ENCODE assay signal across 12 cellular contexts in genomic region chr10:23556727-23557440, GRCh38.
DNase-seq lines count a peak whose midpoint lies in the region; ATAC-seq and TF ChIP-seq lines count a peak whose summit lies in the region.
"Had no signal": no experiment of that assay in that cellular context is flagged by ENCODE, and none has a peak within 500 bp of the region (broad histone marks: within the 10 kb centered on the region; RNA-seq: fewer than 3 reads in every experiment).

No MANE protein-coding gene starts in this region.

- peak overlapping the region; percentile 16 for H3K4me3 Mint-ChIP-seq in activated naive CD8-positive, alpha-beta T cell treated with anti-CD3 and anti-CD28 coated beads, Interleukin-2, amount 50 U/mL, for 24 hours
- no peak overlapping the region for H3K4me3 Mint-ChIP-seq in naive thymus-derived CD4-positive, alpha-beta T cell

- H3K79me2 ChIP-seq in Loucy (ENCODE audit: insufficient read depth, low read length), result no peaks in the 10 kb centered on the region

- H3K36me3 ChIP-seq in Loucy (ENCODE audit: insufficient read depth, low read length), result no peaks in the 10 kb centered on the region
- no peaks in the 10 kb centered on the region for H3K36me3 ChIP-seq in naive thymus-derived CD4-positive, alpha-beta T cell (ENCODE audit: control insufficient read depth in 2 of 3, insufficient read depth in 3 of 3, low read length in 3 of 3)
- H3K36me3 ChIP-seq: cardiac muscle cell, prostate gland, upper lobe of left lung had no signal

- no peaks in the 10 kb centered on the region for H3K27me3 Mint-ChIP-seq in activated naive CD8-positive, alpha-beta T cell treated with anti-CD3 and anti-CD28 coated beads, Interleukin-2, amount 50 U/mL, for 24 hours
- no peaks in the 10 kb centered on the region for H3K27me3 Mint-ChIP-seq in naive thymus-derived CD4-positive, alpha-beta T cell

- peaks cover 26% of the 10 kb centered on the region for H3K4me1 ChIP-seq in Loucy (ENCODE audit: insufficient read depth, low read length, poor library complexity, severe bottlenecking)
- H3K4me1 ChIP-seq in naive thymus-derived CD4-positive, alpha-beta T cell (ENCODE audit: control insufficient read depth in 2 of 2, insufficient read depth in 2 of 2, low read length in 2 of 2), result no peaks in the 10 kb centered on the region
- H3K4me1 ChIP-seq: prostate gland, upper lobe of left lung had no signal

- H2AFZ ChIP-seq in Loucy (ENCODE audit: low read length), result no peak overlapping the region

- POLR2A ChIA-PET in naive thymus-derived CD4-positive, alpha-beta T cell (lab: Charles Lee), result no interaction called here

- no peaks in the 10 kb centered on the region for H4K20me1 ChIP-seq in Loucy (ENCODE audit: insufficient read depth, low read length, poor library complexity, severe bottlenecking)

- no peak for TF ChIP-seq CTCF in Loucy (conservative IDR thresholded peaks at IDR 0.05; ENCODE audit: low read length)

- no peaks in the 10 kb centered on the region for H3K27me3 ChIP-seq in Loucy (ENCODE audit: insufficient read depth, low read length, poor library complexity, severe bottlenecking)
- H3K27me3 ChIP-seq in naive thymus-derived CD4-positive, alpha-beta T cell (ENCODE audit: control insufficient read depth in 2 of 2, insufficient read depth in 2 of 2, low read length in 2 of 2), result no peaks in the 10 kb centered on the region
- H3K27me3 ChIP-seq: cardiac muscle cell, upper lobe of left lung had no signal

- DNase-seq in EH (ENCODE audit: low read depth) (peak; percentile 47), dermis blood vessel endothelial cell (no peak)
- DNase-seq in activated naive CD8-positive, alpha-beta T cell treated with anti-CD3 and anti-CD28 coated beads, Interleukin-2, amount 50 U/mL, for 24 hours, result no peak
- no peak for DNase-seq in naive thymus-derived CD4-positive, alpha-beta T cell
- DNase-seq in stimulated activated CD4-positive, alpha-beta T cell treated with anti-CD3 and anti-CD28 coated beads, Interleukin-4, amount 100 ng/mL, for 24 hours, result no peak
- DNase-seq in central memory CD4-positive, alpha-beta T cell, result no peak
- DNase-seq: upper lobe of left lung had no signal

- no peaks in the 10 kb centered on the region for H3K9me3 ChIP-seq in Loucy (ENCODE audit: insufficient read depth, low read depth, low read length)
- H3K9me3 ChIP-seq in naive thymus-derived CD4-positive, alpha-beta T cell (ENCODE audit: control insufficient read depth in 2 of 3, low read length in 3 of 3), result no peaks in the 10 kb centered on the region
- H3K9me3 ChIP-seq: prostate gland had no signal

- no peaks in the 10 kb centered on the region for H3K9me2 ChIP-seq in Loucy (replicated peaks; ENCODE audit: low read depth, low read length)

- peaks cover 2% of the 10 kb centered on the region; the same call in 1 of the 2 replicates for H3F3A ChIP-seq in Loucy (ENCODE audit: low read depth)

- no peak overlapping the region for H3K27ac ChIP-seq in naive thymus-derived CD4-positive, alpha-beta T cell (ENCODE audit: low read depth, low read length)
- H3K27ac ChIP-seq: cardiac muscle cell, prostate gland, SK-N-MC, upper lobe of left lung had no signal

- peak; percentile 94 for ATAC-seq in activated naive CD8-positive, alpha-beta T cell treated with anti-CD3 and anti-CD28 coated beads, Interleukin-2, amount 50 U/mL, for 24 hours
- peak; percentile 65 for ATAC-seq in naive thymus-derived CD4-positive, alpha-beta T cell
- ATAC-seq in GM21515 (IDR thresholded peaks at IDR 0.05; ENCODE audit: unreplicated experiment), result no peak

- intact Hi-C loops in naive thymus-derived CD4-positive, alpha-beta T cell (cut with micrococcal nuclease), result no loop called here

- peak overlapping the region; percentile 64 for H3K27ac Mint-ChIP-seq in activated naive CD8-positive, alpha-beta T cell treated with anti-CD3 and anti-CD28 coated beads, Interleukin-2, amount 50 U/mL, for 24 hours
- peak overlapping the region in 1 of 9 donors; percentile 17 for H3K27ac Mint-ChIP-seq in naive thymus-derived CD4-positive, alpha-beta T cell

- no peaks in the 10 kb centered on the region for H3K36me3 Mint-ChIP-seq in activated naive CD8-positive, alpha-beta T cell treated with anti-CD3 and anti-CD28 coated beads, Interleukin-2, amount 50 U/mL, for 24 hours (ENCODE audit: low read depth)
- H3K36me3 Mint-ChIP-seq in naive thymus-derived CD4-positive, alpha-beta T cell, result peaks cover 0 to 3% (median 0%) of the 10 kb centered on the region in 5 donors

- peaks cover 28% of the 10 kb centered on the region for H3K4me1 Mint-ChIP-seq in activated naive CD8-positive, alpha-beta T cell treated with anti-CD3 and anti-CD28 coated beads, Interleukin-2, amount 50 U/mL, for 24 hours
- peaks cover 0 to 19% (median 0%) of the 10 kb centered on the region in 7 donors for H3K4me1 Mint-ChIP-seq in naive thymus-derived CD4-positive, alpha-beta T cell

- no peak overlapping the region for H3K9ac ChIP-seq in Loucy (ENCODE audit: low read depth, low read length, poor library complexity, severe bottlenecking)

- CTCF ChIA-PET in naive thymus-derived CD4-positive, alpha-beta T cell (lab: Charles Lee), result interaction anchor here (0.6 kb wide), 1 partner anchor 137 kb away, joined by 4 read pairs; no protein-coding TSS in a partner anchor

- no peaks in the 10 kb centered on the region for H3K9me3 Mint-ChIP-seq in activated naive CD8-positive, alpha-beta T cell treated with anti-CD3 and anti-CD28 coated beads, Interleukin-2, amount 50 U/mL, for 24 hours
- H3K9me3 Mint-ChIP-seq in naive thymus-derived CD4-positive, alpha-beta T cell, result peaks cover 0 to 7% (median 0%) of the 10 kb centered on the region in 11 donors

- peak overlapping the region; percentile 39 for H3K4me2 ChIP-seq in Loucy (ENCODE audit: low read depth, low read length, poor library complexity, severe bottlenecking)

- peak overlapping the region; percentile 18 for H3K4me3 ChIP-seq in Loucy (ENCODE audit: low read length, poor library complexity, severe bottlenecking)
- no peak overlapping the region for H3K4me3 ChIP-seq in naive thymus-derived CD4-positive, alpha-beta T cell (ENCODE audit: low read length)
- H3K4me3 ChIP-seq: cardiac muscle cell, prostate gland, SK-N-MC, upper lobe of left lung had no signal
